Comparison of ENCODE assay signal across 1 cellular context in genomic region chr2:71460595-71461303, GRCh38.
TF ChIP-seq lines count a peak whose summit lies in the region.

No MANE protein-coding gene starts in this region.

TF ChIP-seq in WTC11, 78 proteins besides CTCF, POLR2A, EP300 and RAD21 (continued from another document):
- TF ChIP-seq HMGXB4 (CRISPR knock-in tag; IDR thresholded peaks at IDR 0.05) (no peak), RORB (CRISPR knock-in tag; IDR thresholded peaks at IDR 0.05) (no peak), OVOL2 (CRISPR knock-in tag; IDR thresholded peaks at IDR 0.05; ENCODE audit: borderline replicate concordance) (no peak), ZNF263 (CRISPR knock-in tag; IDR thresholded peaks at IDR 0.05; ENCODE audit: low read depth) (no peak)
- TF ChIP-seq, protein P1, sequence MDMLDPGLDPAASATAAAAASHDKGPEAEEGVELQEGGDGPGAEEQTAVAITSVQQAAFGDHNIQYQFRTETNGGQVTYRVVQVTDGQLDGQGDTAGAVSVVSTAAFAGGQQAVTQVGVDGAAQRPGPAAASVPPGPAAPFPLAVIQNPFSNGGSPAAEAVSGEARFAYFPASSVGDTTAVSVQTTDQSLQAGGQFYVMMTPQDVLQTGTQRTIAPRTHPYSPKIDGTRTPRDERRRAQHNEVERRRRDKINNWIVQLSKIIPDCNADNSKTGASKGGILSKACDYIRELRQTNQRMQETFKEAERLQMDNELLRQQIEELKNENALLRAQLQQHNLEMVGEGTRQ (CRISPR knock-in tag; IDR thresholded peaks at IDR 0.05), result no peak
TF ChIP-seq in WTC11: peak in this region for 0.
